In the genomic region with DNA sequence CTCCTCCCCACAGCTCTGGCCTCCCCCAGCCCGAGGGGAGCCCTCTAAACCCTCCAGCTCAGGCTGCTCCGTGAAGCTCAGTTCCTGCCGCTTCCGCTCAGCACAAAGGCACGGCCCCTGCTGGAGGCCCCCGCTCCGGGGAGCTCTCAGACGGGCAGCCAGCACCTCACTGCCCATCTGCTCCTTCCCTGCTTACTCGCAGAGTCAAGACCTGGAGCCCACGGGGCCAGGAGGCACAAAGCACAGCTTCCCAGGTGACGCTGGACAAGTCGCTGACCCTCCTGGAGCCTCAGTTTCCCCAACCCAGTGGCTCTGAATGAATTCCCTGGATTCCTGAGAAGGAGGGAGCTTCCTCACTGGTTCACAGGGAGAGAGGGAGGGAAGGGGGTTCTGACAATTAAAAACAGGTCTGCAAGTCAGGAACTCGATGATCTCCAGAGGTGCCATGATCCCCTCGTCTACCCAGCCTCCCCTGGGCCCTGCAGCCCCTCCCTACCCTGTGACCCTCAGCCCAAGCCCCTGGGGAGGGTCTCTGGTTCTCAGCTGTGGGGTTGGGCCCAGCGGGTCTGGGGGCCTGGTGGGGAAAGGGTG, we compare ENCODE assay signal across 8 cellular contexts. TPM values are rescaled to one million over a fixed set of nuclear protein-coding genes. Genes with fewer than 3 reads are reported as not detected.
DNase-seq lines count a peak whose midpoint lies in the region; ATAC-seq and TF ChIP-seq lines count a peak whose summit lies in the region.

No MANE protein-coding gene starts in this region.

- H3K27ac ChIP-seq in ACC112 (ENCODE audit: low read depth, low read length) = peak overlapping the region; percentile 3; the same call in 1 of the 2 replicates

- peaks cover 17% of the 10 kb centered on the region for H3K4me1 ChIP-seq in ACC112 (ENCODE audit: control insufficient read depth, insufficient read depth, low read length, unreplicated experiment)

- TF ChIP-seq CTCF in fibroblast of the aortic adventitia (IDR thresholded peaks at IDR 0.05; ENCODE audit: insufficient read depth, low read length) (peak; percentile 29), retinal pigment epithelial cell (conservative IDR thresholded peaks at IDR 0.05; ENCODE audit: low read depth, low read length) (peak; percentile 37)

- H3K4me1 Mint-ChIP-seq in activated CD8-positive, alpha-beta T cell treated with anti-CD3 and anti-CD28 coated beads, Interleukin-2, amount 10 ng/mL, durations not matched to agents 7 days and 5 days (ENCODE audit: low read depth) = peaks cover 18% of the 10 kb centered on the region

- DNase-seq in activated CD8-positive, alpha-beta T cell treated with anti-CD3 and anti-CD28 coated beads, Interleukin-2, amount 10 ng/mL, durations not matched to agents 7 days and 5 days = peak; percentile 58
- DNase-seq in fibroblast of the aortic adventitia (ENCODE audit: low read depth) (peak; percentile 15), retinal pigment epithelial cell (ENCODE audit: low read depth) (no peak), pons (ENCODE audit: low spot score) (no peak), HT-29 (ENCODE audit: low spot score) (no peak), NOMO-1 treated with DMSO at 0.1 percent for 48 hours (lab: John Stamatoyannopoulos, UW; ENCODE audit: unreplicated experiment) (no peak)

- peak overlapping the region; percentile 86 for H3K27ac Mint-ChIP-seq in activated CD8-positive, alpha-beta T cell treated with anti-CD3 and anti-CD28 coated beads, Interleukin-2, amount 10 ng/mL, durations not matched to agents 7 days and 5 days

- H3K79me2 ChIP-seq in ACC112 (ENCODE audit: control insufficient read depth, insufficient read depth, low read length, unreplicated experiment) = peaks cover 35% of the 10 kb centered on the region

- H3K27me3 ChIP-seq in ACC112 (ENCODE audit: insufficient read depth, low read length) = no peaks in the 10 kb centered on the region

- H3K4me3 Mint-ChIP-seq in activated CD8-positive, alpha-beta T cell treated with anti-CD3 and anti-CD28 coated beads, Interleukin-2, amount 10 ng/mL, durations not matched to agents 7 days and 5 days = peak overlapping the region; percentile 31

- H3K9me3 Mint-ChIP-seq in activated CD8-positive, alpha-beta T cell treated with anti-CD3 and anti-CD28 coated beads, Interleukin-2, amount 10 ng/mL, durations not matched to agents 7 days and 5 days (ENCODE audit: insufficient read depth) = no peaks in the 10 kb centered on the region

- no peaks in the 10 kb centered on the region for H3K27me3 Mint-ChIP-seq in activated CD8-positive, alpha-beta T cell treated with anti-CD3 and anti-CD28 coated beads, Interleukin-2, amount 10 ng/mL, durations not matched to agents 7 days and 5 days (ENCODE audit: low read depth)

- H3K4me3 ChIP-seq in ACC112 (ENCODE audit: low read depth, low read length) (peak overlapping the region; percentile 53), fibroblast of the aortic adventitia (ENCODE audit: low read depth, low read length) (peak overlapping the region; percentile 25), retinal pigment epithelial cell (ENCODE audit: low read length) (no peak overlapping the region)

- H3K36me3 ChIP-seq in ACC112 (ENCODE audit: insufficient read depth, low read length) = no peaks in the 10 kb centered on the region

- POLR2A ChIA-PET in activated CD8-positive, alpha-beta T cell treated with anti-CD3 and anti-CD28 coated beads, Interleukin-2, amount 10 ng/mL, durations not matched to agents 7 days and 5 days (lab: Charles Lee) = no interaction called here

- peak; percentile 41 for ATAC-seq in GM19397 (IDR thresholded peaks at IDR 0.05; ENCODE audit: unreplicated experiment)
- peak; percentile 81 for ATAC-seq in activated CD8-positive, alpha-beta T cell treated with anti-CD3 and anti-CD28 coated beads, Interleukin-2, amount 10 ng/mL, durations not matched to agents 7 days and 5 days

- H3K36me3 Mint-ChIP-seq in activated CD8-positive, alpha-beta T cell treated with anti-CD3 and anti-CD28 coated beads, Interleukin-2, amount 10 ng/mL, durations not matched to agents 7 days and 5 days (ENCODE audit: low read depth) = no peaks in the 10 kb centered on the region

- CTCF ChIA-PET in activated CD8-positive, alpha-beta T cell treated with anti-CD3 and anti-CD28 coated beads, Interleukin-2, amount 10 ng/mL, durations not matched to agents 7 days and 5 days (lab: Charles Lee) = interaction anchor here (1.0 to 2.1 kb wide), 3 partner anchors 38 to 213 kb away, joined by 3 to 14 read pairs (median 4); no protein-coding TSS in a partner anchor

- H2AFZ ChIP-seq in ACC112 (ENCODE audit: low read length, unreplicated experiment) = no peak overlapping the region

RNA-seq across cellular contexts. Expression of a gene that starts 36.2 kb away (rescaled TPM):
- total RNA-seq in activated CD8-positive, alpha-beta T cell treated with anti-CD3 and anti-CD28 coated beads, Interleukin-2, amount 10 ng/mL, durations not matched to agents 7 days and 5 days = 10 to 100 TPM; 10.1 to 10.3 TPM
- total RNA-seq in fibroblast of the aortic adventitia (ENCODE audit: low replicate concordance) = 3.5 and 10.9 TPM in 2 replicates
- 19.6 and 20.3 TPM in 2 replicates for total RNA-seq in HT-29 (2014; rRNA removed; shearing (Covaris generic))

Comparison
In these comparisons a context has a peak if more than half of its experiments do, and no peak if none do; other contexts are left out.
1. DNase-seq: peak in activated CD8-positive, alpha-beta T cell treated with anti-CD3 and anti-CD28 coated beads, Interleukin-2, amount 10 ng/mL, durations not matched to agents 7 days and 5 days (single experiment) and fibroblast of the aortic adventitia (single experiment); none in retinal pigment epithelial cell (single experiment), pons (single experiment), HT-29 (single experiment) and NOMO-1 treated with DMSO at 0.1 percent for 48 hours (single experiment).